In genomic region chr17:20206591-20206990, GRCh38 we compare ENCODE assay signal across 13 cellular contexts.
A peak's percentile ranks its signal among the peaks of the same experiment; 100 is the strongest.
DNase-seq lines count a peak whose midpoint lies in the region; ATAC-seq and TF ChIP-seq lines count a peak whose summit lies in the region.
"Had no signal": no experiment of that assay in that cellular context is flagged by ENCODE, and none has a peak within 500 bp of the region (broad histone marks: within the 10 kb centered on the region; RNA-seq: fewer than 3 reads in every experiment).

No MANE protein-coding gene starts in this region.

- peaks cover 9 to 42% of the 10 kb centered on the region in 2 donors for H3K4me1 ChIP-seq in ascending aorta
- peaks cover 4 to 10% of the 10 kb centered on the region in 2 donors for H3K4me1 ChIP-seq in aorta (ENCODE audit: control insufficient read depth in 1 of 2, insufficient read depth in 2 of 2, low read length in 2 of 2)
- peaks cover 18% of the 10 kb centered on the region for H3K4me1 ChIP-seq in H9 (ENCODE audit: insufficient read depth, low read length)

- no peak for DNase-seq in activated T-cell treated with anti-CD3 and anti-CD28 coated beads, Interleukin-2, amount 50 U/mL, for 24 hours
- DNase-seq in activated T-cell treated with anti-CD3 and anti-CD28 coated beads, Interleukin-2, amount 50 U/mL, for 1 hour, result no peak
- DNase-seq in ascending aorta (ENCODE audit: low spot score in 2 of 2) (no peak), foreskin melanocyte (peak; percentile 64), aorta (no peak), midbrain (lab: John Stamatoyannopoulos, UW) (no peak), NCI-H1105 (lab: John Stamatoyannopoulos, UW) (no peak), H9 (no peak)
- DNase-seq: left cardiac atrium, NCI-H2081 had no signal

- peaks cover 2% of the 10 kb centered on the region; the same call in 1 of the 2 replicates for H3K79me2 ChIP-seq in H9 (ENCODE audit: insufficient read depth, low read length)

- TF ChIP-seq CTCF in ascending aorta (IDR thresholded peaks at IDR 0.05), result no peak
- no peak for TF ChIP-seq CTCF in H9 (conservative IDR thresholded peaks at IDR 0.05)

- no peak overlapping the region for H2AK5ac ChIP-seq in H9 (ENCODE audit: insufficient read length, low read length)

- H3K23ac ChIP-seq in H9 (ENCODE audit: insufficient read length, low read depth, low read length), result no peak overlapping the region

- no peak overlapping the region for H3K4ac ChIP-seq in H9 (ENCODE audit: low read depth, low read length)

- no peak overlapping the region for H3K4me3 ChIP-seq in ascending aorta
- H3K4me3 ChIP-seq in aorta (ENCODE audit: low read length in 2 of 2), result no peak overlapping the region
- H3K4me3 ChIP-seq: esophagus muscularis mucosa had no signal

- ATAC-seq in aorta (ENCODE audit: low FRiP score), result no peak
- ATAC-seq: stimulated activated memory B cell treated with anti-CD40 and anti-IgM and Interleukin-4, amounts not matched to agents 10 μg/mL and 1 μg/mL and 100 μg/mL, for 72 hours had no signal

- no peak overlapping the region for H2BK12ac ChIP-seq in H9 (ENCODE audit: insufficient read length, low read depth, low read length)

- no peaks in the 10 kb centered on the region for H3K36me3 Mint-ChIP-seq in activated T-cell treated with anti-CD3 and anti-CD28 coated beads, Interleukin-2, amount 50 U/mL, for 24 hours (ENCODE audit: low read depth)
- H3K36me3 Mint-ChIP-seq in H9 (ENCODE audit: insufficient read depth in 1 of 3, low read depth in 3 of 3), result peaks cover 16 to 26% (median 22%) of the 10 kb centered on the region in 3 experiments; a peak in 6 of 7 replicates

- no peak overlapping the region for H2BK5ac ChIP-seq in H9 (ENCODE audit: insufficient read length, low read length)

- no peak overlapping the region for H3K18ac ChIP-seq in H9 (ENCODE audit: insufficient read length, low read depth, low read length)

- peak overlapping the region; percentile 48 to 78 for H3K27ac ChIP-seq in ascending aorta
- H3K27ac ChIP-seq in aorta (ENCODE audit: low read depth in 1 of 2, low read length in 2 of 2), result peak overlapping the region; percentile 69 to 86
- no peak overlapping the region for H3K27ac ChIP-seq in H9 (ENCODE audit: insufficient read length, low read depth, low read length)
- H3K27ac ChIP-seq: 22Rv1, esophagus muscularis mucosa had no signal

- no peak overlapping the region for H4K8ac ChIP-seq in H9 (replicated peaks; ENCODE audit: insufficient read length, low read depth, low read length)

- no peak overlapping the region for H3T11ph ChIP-seq in H9 (ENCODE audit: low read length)

- intact Hi-C loops in ascending aorta (cut with DNase I) (loop anchor here (2.0 kb wide), 1 partner anchor 52 kb away; no protein-coding TSS in a partner anchor), aorta (cut with DNase I) (loop anchor here in 1 of 2 donors (5.0 kb wide), 1 partner anchor 49 kb away; no protein-coding TSS in a partner anchor)

- no peak overlapping the region for H3K56ac ChIP-seq in H9 (ENCODE audit: insufficient read length, low read depth, low read length)

- no peak overlapping the region for H3K4me3 Mint-ChIP-seq in activated T-cell treated with anti-CD3 and anti-CD28 coated beads, Interleukin-2, amount 50 U/mL, for 24 hours
- no peak overlapping the region for H3K4me3 Mint-ChIP-seq in H9
- H3K4me3 Mint-ChIP-seq: stimulated activated memory B cell treated with anti-CD40 and anti-IgM and Interleukin-4, amounts not matched to agents 10 μg/mL and 1 μg/mL and 100 μg/mL, for 72 hours had no signal

- H4K91ac ChIP-seq in H9 (ENCODE audit: insufficient read length, low read depth, low read length), result no peak overlapping the region

- H3K27me3 ChIP-seq in ascending aorta (no peaks in the 10 kb centered on the region), aorta (ENCODE audit: control insufficient read depth in 1 of 2, insufficient read depth in 2 of 2, low read length in 1 of 2) (no peaks in the 10 kb centered on the region), H9 (ENCODE audit: insufficient read depth, low read length) (no peaks in the 10 kb centered on the region)
- H3K27me3 ChIP-seq: esophagus muscularis mucosa had no signal

- H2BK120ac ChIP-seq in H9 (ENCODE audit: low read depth, low read length, poor library complexity, severe bottlenecking), result no peak overlapping the region

- peaks cover 8% of the 10 kb centered on the region for H3K79me1 ChIP-seq in H9 (ENCODE audit: insufficient read depth, low read depth, low read length, poor library complexity, severe bottlenecking)

- no peaks in the 10 kb centered on the region for H3K27me3 Mint-ChIP-seq in activated T-cell treated with anti-CD3 and anti-CD28 coated beads, Interleukin-2, amount 50 U/mL, for 24 hours
- no peaks in the 10 kb centered on the region; the same call in 1 of the 2 replicates for H3K27me3 Mint-ChIP-seq in H9 (ENCODE audit: low read depth)
- H3K27me3 Mint-ChIP-seq: stimulated activated memory B cell treated with anti-CD40 and anti-IgM and Interleukin-4, amounts not matched to agents 10 μg/mL and 1 μg/mL and 100 μg/mL, for 72 hours had no signal

- H3K36me3 ChIP-seq in ascending aorta (peaks cover 0 to 17% of the 10 kb centered on the region in 2 donors), aorta (ENCODE audit: control insufficient read depth in 1 of 2, insufficient read depth in 2 of 2, low read length in 1 of 2) (peaks cover 0 to 6% of the 10 kb centered on the region in 2 donors)

- H3K9ac ChIP-seq in H9 (ENCODE audit: extremely low read depth, insufficient read length, low read length), result no peak overlapping the region

- H3K23me2 ChIP-seq in H9 (ENCODE audit: insufficient read length, low read depth, low read length, poor library complexity, severe bottlenecking), result no peaks in the 10 kb centered on the region

- H3K4me1 Mint-ChIP-seq in activated T-cell treated with anti-CD3 and anti-CD28 coated beads, Interleukin-2, amount 50 U/mL, for 24 hours (ENCODE audit: low read depth), result peaks cover 24% of the 10 kb centered on the region
- peaks cover 42 to 53% of the 10 kb centered on the region in 2 experiments for H3K4me1 Mint-ChIP-seq in H9

- peak overlapping the region; percentile 1 for H3K27ac Mint-ChIP-seq in activated T-cell treated with anti-CD3 and anti-CD28 coated beads, Interleukin-2, amount 50 U/mL, for 24 hours
- no peak overlapping the region; a peak in 1 of 7 replicates for H3K27ac Mint-ChIP-seq in H9
- H3K27ac Mint-ChIP-seq: stimulated activated memory B cell treated with anti-CD40 and anti-IgM and Interleukin-4, amounts not matched to agents 10 μg/mL and 1 μg/mL and 100 μg/mL, for 72 hours had no signal

- no peak overlapping the region for H4K5ac ChIP-seq in H9 (ENCODE audit: insufficient read length, low read depth, low read length)

- H3K9me3 ChIP-seq in ascending aorta (no peaks in the 10 kb centered on the region), aorta (ENCODE audit: control insufficient read depth, low read length) (no peaks in the 10 kb centered on the region), H9 (ENCODE audit: control insufficient read depth, low read depth, low read length) (no peaks in the 10 kb centered on the region)
- H3K9me3 ChIP-seq: esophagus muscularis mucosa had no signal

- H2BK15ac ChIP-seq in H9 (ENCODE audit: low read depth, low read length), result no peak overlapping the region

- H3K9me3 Mint-ChIP-seq in activated T-cell treated with anti-CD3 and anti-CD28 coated beads, Interleukin-2, amount 50 U/mL, for 24 hours, result no peaks in the 10 kb centered on the region
- H3K9me3 Mint-ChIP-seq in H9, result no peaks in the 10 kb centered on the region
- H3K9me3 Mint-ChIP-seq: stimulated activated memory B cell treated with anti-CD40 and anti-IgM and Interleukin-4, amounts not matched to agents 10 μg/mL and 1 μg/mL and 100 μg/mL, for 72 hours had no signal

- H2BK20ac ChIP-seq in H9 (ENCODE audit: low read depth, low read length, poor library complexity, severe bottlenecking), result no peak overlapping the region

- H3K14ac ChIP-seq in H9 (ENCODE audit: insufficient read depth, low read length), result no peak overlapping the region

- 3 to 6% methylated on average over 3 of the region's 3 CpGs for WGBS in aorta, 2 donors
- WGBS in H9 (ENCODE audit: extremely low coverage, insufficient read length, low lambda C conversion rate), result no CpG with 5 or more reads among the region's 3 CpGs

- H3K4me2 ChIP-seq in H9 (ENCODE audit: insufficient read depth, insufficient read length, low read length), result no peak overlapping the region

- no peaks in the 10 kb centered on the region for H4K20me1 ChIP-seq in H9 (ENCODE audit: control insufficient read depth, insufficient read depth, insufficient read length)

- no peak overlapping the region for H2AFZ ChIP-seq in H9 (ENCODE audit: low read length)
